17 cellular contexts compared by ENCODE assay signal in the genomic region with DNA sequence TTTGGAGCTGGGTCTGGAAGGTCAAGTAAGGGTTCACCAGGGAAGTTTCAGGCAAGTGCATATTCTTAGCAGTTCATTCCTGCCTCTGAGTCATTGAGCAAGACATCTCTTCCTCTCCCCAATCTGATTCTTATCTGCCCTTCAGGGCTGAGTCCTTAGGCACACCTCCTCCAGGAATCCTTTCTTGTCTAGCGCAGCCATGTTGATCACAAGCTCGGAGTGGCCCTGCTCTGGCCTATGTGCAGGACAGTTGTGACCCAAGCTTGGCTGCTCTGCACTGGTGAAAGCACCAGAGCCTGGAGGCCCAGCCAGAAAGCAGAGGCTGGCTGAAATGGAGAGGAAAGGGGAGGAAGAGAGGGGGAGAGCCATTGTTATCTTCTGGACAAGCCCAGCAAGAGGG. TPM values are rescaled to one million over a fixed set of nuclear protein-coding genes. Genes with fewer than 3 reads are reported as not detected.
DNase-seq lines count a peak whose midpoint lies in the region; ATAC-seq, FAIRE-seq and TF ChIP-seq lines count a peak whose summit lies in the region.
"Had no signal": no experiment of that assay in that cellular context is flagged by ENCODE, and none has a peak within 500 bp of the region (broad histone marks: within the 10 kb centered on the region; RNA-seq: fewer than 3 reads in every experiment).

No MANE protein-coding gene starts in this region.

- no peak overlapping the region for H3K27ac ChIP-seq in foreskin keratinocyte
- H3K27ac ChIP-seq: esophagus muscularis mucosa, parathyroid adenoma, VCaP had no signal

- no peaks in the 10 kb centered on the region for H3K4me1 ChIP-seq in foreskin keratinocyte
- H3K4me1 ChIP-seq: esophagus muscularis mucosa, parathyroid adenoma had no signal

- FAIRE-seq in urothelium cell line (lab: Jason Lieb, UNC), result no peak
- FAIRE-seq: A204.1 had no signal

- H3K27me3 ChIP-seq in foreskin keratinocyte, result no peaks in the 10 kb centered on the region

- peak; percentile 59 for ATAC-seq in SK-N-SH treated with all-trans-retinoic acid at 6 μM for 48 hours
- peak; percentile 64 for ATAC-seq in foreskin keratinocyte
- no peak for ATAC-seq in HG03521 (IDR thresholded peaks at IDR 0.05; ENCODE audit: unreplicated experiment)
- ATAC-seq: activated naive CD4-positive, alpha-beta T cell treated with anti-CD3 and anti-CD28 coated beads, Interleukin-2, amount 50 U/mL, for 72 hours; Right ventricle myocardium inferior had no signal

- TF ChIP-seq CTCF in foreskin keratinocyte (conservative IDR thresholded peaks at IDR 0.05), result no peak

- DNase-seq in SIG-M5 treated with dmso at 0.1 percent for 504 hours (lab: John Stamatoyannopoulos, UW; ENCODE audit: unreplicated experiment) (peak; percentile 22), SIG-M5 (lab: John Stamatoyannopoulos, UW) (no peak), foreskin keratinocyte (peak; percentile 47 to 69), urothelium cell line (ENCODE audit: low spot score) (peak; percentile 51), occipital lobe (lab: John Stamatoyannopoulos, UW) (no peak)
- DNase-seq in effector CD8-positive, alpha-beta T cell (lab: John Stamatoyannopoulos, UW), result no peak
- DNase-seq: NCI-H1436; NCI-H526; stimulated activated CD4-positive, alpha-beta T cell treated with anti-CD3 and anti-CD28 coated beads, Interleukin-12 subunit alpha, Interleukin-12 subunit beta, amount 100 ng/mL, for 4 hours had no signal

TF ChIP-seq in SK-N-SH treated with all-trans-retinoic acid at 6 μM for 48 hours, 23 proteins besides CTCF, POLR2A, EP300 and RAD21:
- TF ChIP-seq CSRNP3 (CRISPR knock-in tag; IDR thresholded peaks at IDR 0.05), result no peak
- TF ChIP-seq ZFP3 (CRISPR knock-in tag; IDR thresholded peaks at IDR 0.05), result 0 out of 2 replicates have a peak, but pooled peaks have one; percentile 66
- TF ChIP-seq OSR1 (CRISPR knock-in tag; IDR thresholded peaks at IDR 0.05), result no peak

RNA-seq across cellular contexts. Expression of gene MRPS22, which starts 30.9 kb away (rescaled TPM):
- total RNA-seq in foreskin keratinocyte (65.4 and 65.7 TPM in 2 replicates), occipital lobe (62.4 TPM)
- 59.8 and 61.1 TPM in 2 replicates for polyA plus RNA-seq in foreskin keratinocyte

Comparison
In these comparisons a context has a peak if more than half of its experiments do, and no peak if none do; other contexts are left out.
1. DNase-seq: peak in SIG-M5 treated with dmso at 0.1 percent for 504 hours (single experiment), foreskin keratinocyte (2 of 2) and urothelium cell line (single experiment); none in SIG-M5 (single experiment), effector CD8-positive, alpha-beta T cell (single experiment) and occipital lobe (single experiment).